14 cellular contexts compared by ENCODE assay signal in the genomic region with DNA sequence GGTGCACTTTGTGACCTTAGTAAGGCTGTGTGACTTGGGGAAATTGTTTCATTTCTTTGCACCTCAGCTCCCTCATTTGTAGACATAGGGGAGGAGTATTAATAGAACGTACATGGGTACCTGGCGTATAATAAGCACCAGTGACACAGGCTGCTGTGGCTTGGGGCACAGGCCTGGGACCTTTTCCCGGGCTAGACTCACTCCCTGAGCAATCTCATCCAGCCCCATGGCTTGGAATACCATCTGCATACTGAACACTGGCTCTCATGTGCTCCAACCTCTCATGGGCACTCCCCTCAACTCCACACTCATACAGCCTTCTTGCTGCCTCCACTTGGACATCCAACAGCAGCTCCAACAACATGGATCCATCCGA. TPM values are rescaled to one million over a fixed set of nuclear protein-coding genes. Genes with fewer than 3 reads are reported as not detected.
A peak's percentile ranks its signal among the peaks of the same experiment; 100 is the strongest.
DNase-seq lines count a peak whose midpoint lies in the region; ATAC-seq, FAIRE-seq and TF ChIP-seq lines count a peak whose summit lies in the region.
"Had no signal": no experiment of that assay in that cellular context is flagged by ENCODE, and none has a peak within 500 bp of the region (broad histone marks: within the 10 kb centered on the region; RNA-seq: fewer than 3 reads in every experiment).

No MANE protein-coding gene starts in this region.

- H3K9me1 ChIP-seq in IMR-90 (ENCODE audit: insufficient read depth, low read length): peaks cover 41% of the 10 kb centered on the region

- ATAC-seq in IMR-90 (ENCODE audit: low read depth): no peak
- no peak for ATAC-seq in GM18519 (IDR thresholded peaks at IDR 0.05; ENCODE audit: low FRiP score, unreplicated experiment)
- ATAC-seq: activated T-helper 17 cell treated with anti-CD3 and anti-CD28 coated beads, Interleukin-2, amount 50 U/mL, for 72 hours had no signal

- no peak overlapping the region for H3K4me2 ChIP-seq in IMR-90 (ENCODE audit: low read depth, low read length)

- POLR2A ChIA-PET in IMR-90 (lab: Charles Lee; ENCODE audit: unreplicated experiment): no interaction called here

- peak overlapping the region; percentile 88 for H3K14ac ChIP-seq in IMR-90 (replicated peaks; ENCODE audit: low read depth, low read length)

- H4K5ac ChIP-seq in IMR-90 (ENCODE audit: low read depth, low read length): peak overlapping the region; percentile 20

- H4K20me1 ChIP-seq in IMR-90 (ENCODE audit: insufficient read depth, low read length): peaks cover 6% of the 10 kb centered on the region; the same call in 1 of the 2 replicates

- peak overlapping the region; percentile 96 for H3K4ac ChIP-seq in IMR-90 (ENCODE audit: low read depth, low read length)

- intact Hi-C loops in IMR-90 (cut with micrococcal nuclease) (no loop called here), dorsolateral prefrontal cortex (cut with DNase I) (loop anchor here (5.0 to 10.0 kb wide), 2 partner anchors 96 to 104 kb away; partner anchors contain the start of gene VEZF1 (in 1 of the 2))

- peaks cover 32% of the 10 kb centered on the region for H3K4me1 Mint-ChIP-seq in mesothelial cell of epicardium
- H3K4me1 Mint-ChIP-seq: activated T-helper 17 cell treated with anti-CD3 and anti-CD28 coated beads, Interleukin-2, amount 50 U/mL, for 72 hours had no signal

- DNase-seq in IMR-90 (no peak), dorsolateral prefrontal cortex (no peak), mesothelial cell of epicardium (ENCODE audit: low spot score in 2 of 2, unreplicated experiment in 2 of 2) (no peak), suprapubic skin (ENCODE audit: low spot score in 2 of 2) (no peak), AG08395 (ENCODE audit: low spot score) (no peak), GM19239 (ENCODE audit: insufficient read length, low spot score) (no peak), DMS53 treated with DMSO at 0.1 percent for 48 hours (lab: John Stamatoyannopoulos, UW; ENCODE audit: unreplicated experiment) (no peak)
- DNase-seq: activated CD4-positive, alpha-beta T cell treated with anti-CD3 and anti-CD28 coated beads for 48 hours; CD8-positive, alpha-beta memory T cell; NCI-H1436; SW 1271 had no signal

- H3K27me3 Mint-ChIP-seq in mesothelial cell of epicardium (ENCODE audit: low read depth): no peaks in the 10 kb centered on the region
- H3K27me3 Mint-ChIP-seq: activated T-helper 17 cell treated with anti-CD3 and anti-CD28 coated beads, Interleukin-2, amount 50 U/mL, for 72 hours had no signal

- no peaks in the 10 kb centered on the region for H3K9me3 Mint-ChIP-seq in mesothelial cell of epicardium
- H3K9me3 Mint-ChIP-seq: activated T-helper 17 cell treated with anti-CD3 and anti-CD28 coated beads, Interleukin-2, amount 50 U/mL, for 72 hours; CD8-positive, alpha-beta memory T cell; central memory CD8-positive, alpha-beta T cell had no signal

- H3K36me3 Mint-ChIP-seq in mesothelial cell of epicardium: no peaks in the 10 kb centered on the region
- H3K36me3 Mint-ChIP-seq: CD8-positive, alpha-beta memory T cell had no signal

- peak overlapping the region; percentile 39 for H3K18ac ChIP-seq in IMR-90 (ENCODE audit: low read depth, low read length)

- 93% methylated on average over 2 of the region's 4 CpGs; no CpG with 5 or more reads in 1 of the 2 experiments for WGBS in IMR-90 (ENCODE audit: extremely low coverage in 2 of 2, insufficient read length in 1 of 2), 2 experiments
- WGBS in suprapubic skin: 60% methylated on average over 4 of the region's 4 CpGs

- no TSS peak for BruUV-seq in IMR-90 (replicated peaks; lab: Mats Ljungman, UMichigan)

- peak overlapping the region; percentile 81; the same call in 2 of the 3 replicates for H2BK15ac ChIP-seq in IMR-90 (ENCODE audit: low read depth, low read length)

- dilution Hi-C loops in IMR-90 (cut with HindIII; ENCODE audit: low sequenced_read_pairs, unreplicated experiment): no loop called here

- H4K91ac ChIP-seq in IMR-90 (ENCODE audit: insufficient read depth, low read depth, low read length): peak overlapping the region; percentile 99

- H2BK20ac ChIP-seq in IMR-90 (ENCODE audit: low read depth, low read length): peak overlapping the region; percentile 91

- peak overlapping the region; percentile 67 for H3K27ac ChIP-seq in IMR-90 (ENCODE audit: insufficient read depth, low read length)
- H3K27ac ChIP-seq in dorsolateral prefrontal cortex: peak overlapping the region in 58 of 59 donors; percentile 40 to 100 (median 94)
- H3K27ac ChIP-seq in suprapubic skin: peak overlapping the region; percentile 56

- no peaks in the 10 kb centered on the region for H3K36me3 ChIP-seq in IMR-90 (ENCODE audit: control insufficient read depth, insufficient read depth, low read length)
- no peaks in the 10 kb centered on the region for H3K36me3 ChIP-seq in suprapubic skin

- H2BK120ac ChIP-seq in IMR-90 (ENCODE audit: low read depth, low read length): peak overlapping the region; percentile 98

- no peaks in the 10 kb centered on the region for H3K9me3 ChIP-seq in IMR-90 (ENCODE audit: control insufficient read depth, insufficient read depth, low read length)
- no peaks in the 10 kb centered on the region for H3K9me3 ChIP-seq in suprapubic skin

- 0 out of 2 replicates have a peak overlapping the region, but pooled peaks have one; percentile 6 for H3K56ac ChIP-seq in IMR-90 (ENCODE audit: extremely low read depth, insufficient read depth, low read length)

- TF ChIP-seq RAD21 in IMR-90 (IDR thresholded peaks at IDR 0.05; ENCODE audit: low read length): no peak

- H3K27me3 ChIP-seq in IMR-90 (ENCODE audit: control insufficient read depth, insufficient read depth, low read length): no peaks in the 10 kb centered on the region
- no peaks in the 10 kb centered on the region for H3K27me3 ChIP-seq in dorsolateral prefrontal cortex
- H3K27me3 ChIP-seq in suprapubic skin: no peaks in the 10 kb centered on the region

- H3K4me1 ChIP-seq in IMR-90 (ENCODE audit: control insufficient read depth, insufficient read depth, low read length) (peaks cover 45% of the 10 kb centered on the region), suprapubic skin (peaks cover 72% of the 10 kb centered on the region)

- FAIRE-seq in GM19239 (lab: Jason Lieb, UNC): no peak

- peak overlapping the region; percentile 31 to 90; a peak in 3 of 4 replicates for H4K8ac ChIP-seq in IMR-90 (ENCODE audit: low read depth in 2 of 2, low read length in 2 of 2)

- TF ChIP-seq EP300 in suprapubic skin (IDR thresholded peaks at IDR 0.05): no peak

- H3K4me3 ChIP-seq in IMR-90 (ENCODE audit: insufficient read depth, low read depth, low read length) (no peak overlapping the region), dorsolateral prefrontal cortex (no peak overlapping the region), suprapubic skin (no peak overlapping the region)

- peak overlapping the region; percentile 43 for H3K27ac Mint-ChIP-seq in mesothelial cell of epicardium
- H3K27ac Mint-ChIP-seq: activated T-helper 17 cell treated with anti-CD3 and anti-CD28 coated beads, Interleukin-2, amount 50 U/mL, for 72 hours; CD8-positive, alpha-beta memory T cell had no signal

- peak overlapping the region; percentile 100 for H2AK5ac ChIP-seq in IMR-90 (ENCODE audit: low read depth, low read length)

- no peak overlapping the region for H3K4me3 Mint-ChIP-seq in mesothelial cell of epicardium
- H3K4me3 Mint-ChIP-seq: activated T-helper 17 cell treated with anti-CD3 and anti-CD28 coated beads, Interleukin-2, amount 50 U/mL, for 72 hours; CD8-positive, alpha-beta memory T cell; central memory CD8-positive, alpha-beta T cell had no signal

- TF ChIP-seq CTCF in IMR-90 (conservative IDR thresholded peaks at IDR 0.05; ENCODE audit: low read depth, low read length): no peak
- TF ChIP-seq CTCF in dorsolateral prefrontal cortex (IDR thresholded peaks at IDR 0.05 in 54 of 56, conservative IDR thresholded peaks at IDR 0.05 in 2 of 56; ENCODE audit: low read depth in 1 of 56, partially characterized antibody in 56 of 56): no peak
- TF ChIP-seq CTCF in mesothelial cell of epicardium (IDR thresholded peaks at IDR 0.05; ENCODE audit: unreplicated experiment): no peak
- TF ChIP-seq CTCF in suprapubic skin (IDR thresholded peaks at IDR 0.05): no peak

- CTCF ChIA-PET in IMR-90 (lab: Yijun Ruan, JAX): interaction anchor here (0.6 kb wide), 2 partner anchors 57 to 1136 kb away, joined by 3 read pairs; no protein-coding TSS in a partner anchor

- peaks cover 53 to 85% of the 10 kb centered on the region in 2 experiments for H3K79me1 ChIP-seq in IMR-90 (ENCODE audit: low read depth in 1 of 2, low read length in 2 of 2)

- H2BK5ac ChIP-seq in IMR-90 (ENCODE audit: low read depth, low read length, poor library complexity, severe bottlenecking): peak overlapping the region; percentile 96

- in situ Hi-C loops in IMR-90 (cut with MboI; ENCODE audit: low sequenced_read_pairs): no loop called here

- H3K23ac ChIP-seq in IMR-90 (ENCODE audit: low read depth, low read length): 0 out of 2 replicates have a peak overlapping the region, but pooled peaks have one; percentile 80

- peak overlapping the region; percentile 70 for H2AK9ac ChIP-seq in IMR-90 (replicated peaks; ENCODE audit: low read depth, low read length, poor library complexity)

- no peak for TF ChIP-seq POLR2A in IMR-90 (IDR thresholded peaks at IDR 0.05; ENCODE audit: low read depth, low read length)
- no peak for TF ChIP-seq POLR2A in suprapubic skin (IDR thresholded peaks at IDR 0.05)

- no peak overlapping the region for H3K9ac ChIP-seq in IMR-90 (ENCODE audit: low read depth, low read length)

- no peak overlapping the region for H2AFZ ChIP-seq in IMR-90 (replicated peaks; ENCODE audit: low read length, poor library complexity)

TF ChIP-seq in IMR-90, 13 proteins besides CTCF, POLR2A, EP300 and RAD21 (continues in another document):
- no peak for TF ChIP-seq MAFK (IDR thresholded peaks at IDR 0.05; ENCODE audit: low read depth, low read length)
- no peak for TF ChIP-seq MAZ (IDR thresholded peaks at IDR 0.05; ENCODE audit: borderline replicate concordance, low read depth, low read length)
- TF ChIP-seq SMC3 (IDR thresholded peaks at IDR 0.05; ENCODE audit: low read depth, low read length): no peak
- no peak for TF ChIP-seq MXI1 (IDR thresholded peaks at IDR 0.05; ENCODE audit: borderline replicate concordance, low read depth, low read length)
- TF ChIP-seq USF2 (IDR thresholded peaks at IDR 0.05; ENCODE audit: low read depth, low read length): no peak

RNA-seq across cellular contexts. Expression of gene MRPS23, which starts 41.0 kb away (rescaled TPM):
- total RNA-seq in IMR-90 (2012; rRNA removed) (37.3 and 41.7 TPM in 2 replicates), dorsolateral prefrontal cortex (10 to 100 TPM; 32.8 to 72.7 (median 51.3) TPM), mesothelial cell of epicardium (39.9 to 44.5 TPM (median 42.1 TPM) in 3 replicates), suprapubic skin (10 to 100 TPM in 3 of 4 donors, 1 to 10 TPM in 1; 7.4 to 15.2 (median 12.5) TPM)
- polyA plus RNA-seq in IMR-90 (2012; rRNA removed): 22.1 and 23.5 TPM in 2 replicates
- 22.4 and 35.2 TPM in 2 replicates for polyA plus RNA-seq in IMR-90 (2012; cell fraction: cytosol; rRNA removed)
- polyA plus RNA-seq in IMR-90 (2012; cell fraction: nucleus; rRNA removed; ENCODE audit: low replicate concordance): 9.9 and 18.3 TPM in 2 replicates
